Comparison of ENCODE assay signal across 19 cellular contexts in the genomic region with DNA sequence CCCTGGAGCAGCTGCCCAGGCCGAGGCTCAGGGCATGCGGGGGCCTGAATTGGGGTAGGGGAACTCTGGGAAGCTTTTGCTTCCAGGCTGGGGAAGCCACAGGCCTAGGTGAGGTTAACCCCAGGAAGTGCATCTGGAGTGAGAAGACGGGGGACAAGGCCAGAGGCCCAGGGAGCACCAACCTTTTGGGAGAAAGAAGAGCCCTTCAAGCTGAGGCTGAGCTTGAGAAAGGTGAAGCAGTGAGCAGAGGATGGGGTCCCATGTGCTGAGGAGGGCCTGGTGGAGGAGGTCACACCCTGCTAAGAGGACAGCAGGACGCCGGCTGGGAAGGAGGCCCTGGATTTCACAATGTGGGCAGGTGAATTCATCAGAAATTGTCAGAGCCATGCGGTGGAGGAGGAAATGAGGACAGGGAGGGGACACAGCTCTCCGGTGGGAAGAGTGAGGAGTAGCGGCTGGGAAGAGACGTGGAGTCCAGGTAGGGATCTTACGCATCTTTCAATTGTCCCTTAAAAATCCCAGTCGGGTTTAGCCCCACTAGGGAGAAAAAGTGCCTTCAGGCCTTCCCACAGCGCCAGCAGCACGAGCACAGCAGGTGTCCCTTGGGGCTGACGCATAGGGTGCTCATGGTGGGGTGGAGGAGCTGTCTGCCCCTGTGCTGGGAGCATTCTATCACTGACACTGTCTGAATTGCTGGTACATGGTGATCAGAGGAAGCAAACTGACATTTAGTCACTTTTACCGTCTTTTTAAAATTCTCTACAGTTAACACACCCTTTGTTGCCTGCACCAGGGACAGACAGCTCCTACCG. TPM values are rescaled to one million over a fixed set of nuclear protein-coding genes. Genes with fewer than 3 reads are reported as not detected.
DNase-seq lines count a peak whose midpoint lies in the region; ATAC-seq and TF ChIP-seq lines count a peak whose summit lies in the region.
"Had no signal": no experiment of that assay in that cellular context is flagged by ENCODE, and none has a peak within 500 bp of the region (broad histone marks: within the 10 kb centered on the region; RNA-seq: fewer than 3 reads in every experiment).

No MANE protein-coding gene starts in this region.

- H3K9ac ChIP-seq in SK-N-SH = no peak overlapping the region

- H3K9me3 Mint-ChIP-seq in stimulated activated naive B cell treated with anti-CD40 and anti-IgM and Interleukin-4, amounts not matched to agents 10 μg/mL and 1 μg/mL and 100 μg/mL, for 72 hours = no peaks in the 10 kb centered on the region
- H3K9me3 Mint-ChIP-seq: activated CD4-positive, alpha-beta memory T cell treated with anti-CD3 and anti-CD28 coated beads for 36 hours; naive thymus-derived CD4-positive, alpha-beta T cell had no signal

- H3K4me1 ChIP-seq in SK-N-SH (ENCODE audit: control insufficient read depth in 1 of 2, insufficient read depth in 2 of 2, low read depth in 1 of 2, low read length in 1 of 2) (peaks cover 0 to 2% of the 10 kb centered on the region in 2 experiments; a peak in 1 of 4 replicates), Peyer's patch (no peaks in the 10 kb centered on the region)
- H3K4me1 ChIP-seq: ascending aorta, thyroid gland had no signal

- no peak overlapping the region for H3K4me3 ChIP-seq in SK-N-SH (ENCODE audit: low read depth in 2 of 2, low read length in 1 of 2)
- H3K4me3 ChIP-seq in Peyer's patch = no peak overlapping the region
- H3K4me3 ChIP-seq: ascending aorta, hepatocyte, thyroid gland had no signal

- no peaks in the 10 kb centered on the region for H3K79me2 ChIP-seq in SK-N-SH (ENCODE audit: insufficient read depth)
- H3K79me2 ChIP-seq: hepatocyte had no signal

- peak overlapping the region; percentile 59 for H3K27ac Mint-ChIP-seq in stimulated activated naive B cell treated with anti-CD40 and anti-IgM and Interleukin-4, amounts not matched to agents 10 μg/mL and 1 μg/mL and 100 μg/mL, for 72 hours
- H3K27ac Mint-ChIP-seq: activated CD4-positive, alpha-beta memory T cell treated with anti-CD3 and anti-CD28 coated beads for 36 hours; naive thymus-derived CD4-positive, alpha-beta T cell had no signal

- TF ChIP-seq POLR2A in Peyer's patch (IDR thresholded peaks at IDR 0.05) = no peak

- H4K20me1 ChIP-seq in SK-N-SH (ENCODE audit: insufficient read depth) = no peaks in the 10 kb centered on the region

- no peaks in the 10 kb centered on the region for H3K9me3 ChIP-seq in SK-N-SH
- H3K9me3 ChIP-seq in Peyer's patch = no peaks in the 10 kb centered on the region
- H3K9me3 ChIP-seq: ascending aorta, thyroid gland had no signal

- peaks cover 24 to 34% of the 10 kb centered on the region in 2 donors for H3K4me1 Mint-ChIP-seq in stimulated activated naive B cell treated with anti-CD40 and anti-IgM and Interleukin-4, amounts not matched to agents 10 μg/mL and 1 μg/mL and 100 μg/mL, for 72 hours

- no peak for TF ChIP-seq CTCF in SK-N-SH (IDR thresholded peaks at IDR 0.05)
- no peak for TF ChIP-seq CTCF in Peyer's patch (IDR thresholded peaks at IDR 0.05)

- H3K27me3 ChIP-seq in SK-N-SH (ENCODE audit: insufficient read depth) (no peaks in the 10 kb centered on the region), Peyer's patch (no peaks in the 10 kb centered on the region)
- H3K27me3 ChIP-seq: ascending aorta, hepatocyte, thyroid gland had no signal

- H3K27ac ChIP-seq in SK-N-SH (ENCODE audit: low read depth in 2 of 2, low read length in 1 of 2) (no peak overlapping the region), Peyer's patch (no peak overlapping the region)
- H3K27ac ChIP-seq: ascending aorta, hepatocyte, HL-60, thyroid gland had no signal

- peaks cover 5 to 16% of the 10 kb centered on the region in 2 donors for H3K27me3 Mint-ChIP-seq in stimulated activated naive B cell treated with anti-CD40 and anti-IgM and Interleukin-4, amounts not matched to agents 10 μg/mL and 1 μg/mL and 100 μg/mL, for 72 hours

- no peak; the same call in 2 of the 3 replicates for ATAC-seq in SK-N-SH treated with all-trans-retinoic acid at 6 μM for 48 hours
- ATAC-seq in stimulated activated naive B cell treated with anti-CD40 and anti-IgM and Interleukin-4, amounts not matched to agents 10 μg/mL and 1 μg/mL and 100 μg/mL, for 72 hours (replicated peaks) = peak; percentile 36 to 41
- ATAC-seq in HG02885 (IDR thresholded peaks at IDR 0.05; ENCODE audit: poor library complexity, unreplicated experiment) = no peak
- ATAC-seq: naive thymus-derived CD4-positive, alpha-beta T cell had no signal

- no peak for TF ChIP-seq RAD21 in SK-N-SH (IDR thresholded peaks at IDR 0.05; ENCODE audit: low read length)

- H3K4me2 ChIP-seq in SK-N-SH = no peak overlapping the region
- H3K4me2 ChIP-seq: hepatocyte had no signal

- peak; percentile 9 for DNase-seq in SK-N-SH
- peak in 2 of 3 donors; percentile 18 to 26 for DNase-seq in Peyer's patch
- DNase-seq in inferior parietal cortex (ENCODE audit: extremely low spot score) = peak; percentile 15
- DNase-seq in stimulated activated naive B cell treated with anti-CD40 and anti-IgM and Interleukin-4, amounts not matched to agents 10 μg/mL and 1 μg/mL and 100 μg/mL, for 72 hours = no peak
- DNase-seq in hippocampal formation (lab: John Stamatoyannopoulos, UW) = no peak
- DNase-seq in T-helper 2 cell = no peak
- DNase-seq: activated CD4-positive, alpha-beta memory T cell treated with anti-CD3 and anti-CD28 coated beads for 36 hours; Kasumi-1; left cardiac atrium; naive thymus-derived CD4-positive, alpha-beta T cell; SIG-M5; T1000; thyroid gland had no signal

- H3K4me3 Mint-ChIP-seq in stimulated activated naive B cell treated with anti-CD40 and anti-IgM and Interleukin-4, amounts not matched to agents 10 μg/mL and 1 μg/mL and 100 μg/mL, for 72 hours = peak overlapping the region; percentile 55 to 69
- H3K4me3 Mint-ChIP-seq: activated CD4-positive, alpha-beta memory T cell treated with anti-CD3 and anti-CD28 coated beads for 36 hours; naive thymus-derived CD4-positive, alpha-beta T cell had no signal

- H3K36me3 ChIP-seq in SK-N-SH (replicated peaks in 1 of 2; ENCODE audit: control insufficient read depth in 1 of 2, insufficient read depth in 2 of 2, low read length in 1 of 2) (no peaks in the 10 kb centered on the region), Peyer's patch (no peaks in the 10 kb centered on the region)
- H3K36me3 ChIP-seq: ascending aorta, thyroid gland had no signal

- 85% methylated on average over 16 of the region's 16 CpGs for WGBS in SK-N-SH (ENCODE audit: low lambda C conversion rate)

- no peak overlapping the region for H2AFZ ChIP-seq in SK-N-SH (ENCODE audit: low read depth)
- H2AFZ ChIP-seq: hepatocyte had no signal

- no peak for TF ChIP-seq EP300 in SK-N-SH (IDR thresholded peaks at IDR 0.05; ENCODE audit: borderline replicate concordance in 1 of 2, low read depth in 1 of 2, low read length in 1 of 2)

- no peaks in the 10 kb centered on the region for H3F3A ChIP-seq in SK-N-SH (replicated peaks; ENCODE audit: insufficient read depth)

- POLR2A ChIA-PET in SK-N-SH (lab: Yijun Ruan, JAX) = no interaction called here

- CTCF ChIA-PET in SK-N-SH (lab: Yijun Ruan, JAX) = interaction anchor here (0.9 to 2.2 kb wide), 7 partner anchors 17 to 387 kb away, joined by 3 to 8 read pairs (median 4); no protein-coding TSS in a partner anchor

- no peaks in the 10 kb centered on the region for H3K9me2 ChIP-seq in SK-N-SH

- no peaks in the 10 kb centered on the region for H3K36me3 Mint-ChIP-seq in stimulated activated naive B cell treated with anti-CD40 and anti-IgM and Interleukin-4, amounts not matched to agents 10 μg/mL and 1 μg/mL and 100 μg/mL, for 72 hours
- H3K36me3 Mint-ChIP-seq: activated CD4-positive, alpha-beta memory T cell treated with anti-CD3 and anti-CD28 coated beads for 36 hours; naive thymus-derived CD4-positive, alpha-beta T cell had no signal

TF ChIP-seq in SK-N-SH, 30 proteins besides CTCF, POLR2A, EP300 and RAD21:
- TF ChIP-seq FOSL2 (IDR thresholded peaks at IDR 0.05; ENCODE audit: borderline replicate concordance, low read depth) (no peak), TCF12 (IDR thresholded peaks at IDR 0.05) (no peak)
- TF ChIP-seq, protein P1, sequence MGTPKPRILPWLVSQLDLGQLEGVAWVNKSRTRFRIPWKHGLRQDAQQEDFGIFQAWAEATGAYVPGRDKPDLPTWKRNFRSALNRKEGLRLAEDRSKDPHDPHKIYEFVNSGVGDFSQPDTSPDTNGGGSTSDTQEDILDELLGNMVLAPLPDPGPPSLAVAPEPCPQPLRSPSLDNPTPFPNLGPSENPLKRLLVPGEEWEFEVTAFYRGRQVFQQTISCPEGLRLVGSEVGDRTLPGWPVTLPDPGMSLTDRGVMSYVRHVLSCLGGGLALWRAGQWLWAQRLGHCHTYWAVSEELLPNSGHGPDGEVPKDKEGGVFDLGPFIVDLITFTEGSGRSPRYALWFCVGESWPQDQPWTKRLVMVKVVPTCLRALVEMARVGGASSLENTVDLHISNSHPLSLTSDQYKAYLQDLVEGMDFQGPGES (IDR thresholded peaks at IDR 0.05; ENCODE audit: low read depth, low read length) = no peak

TF ChIP-seq in SK-N-SH treated with all-trans-retinoic acid at 6 μM for 48 hours, 23 proteins besides CTCF, POLR2A, EP300 and RAD21 (continues in another document):
- TF ChIP-seq, protein P2, sequence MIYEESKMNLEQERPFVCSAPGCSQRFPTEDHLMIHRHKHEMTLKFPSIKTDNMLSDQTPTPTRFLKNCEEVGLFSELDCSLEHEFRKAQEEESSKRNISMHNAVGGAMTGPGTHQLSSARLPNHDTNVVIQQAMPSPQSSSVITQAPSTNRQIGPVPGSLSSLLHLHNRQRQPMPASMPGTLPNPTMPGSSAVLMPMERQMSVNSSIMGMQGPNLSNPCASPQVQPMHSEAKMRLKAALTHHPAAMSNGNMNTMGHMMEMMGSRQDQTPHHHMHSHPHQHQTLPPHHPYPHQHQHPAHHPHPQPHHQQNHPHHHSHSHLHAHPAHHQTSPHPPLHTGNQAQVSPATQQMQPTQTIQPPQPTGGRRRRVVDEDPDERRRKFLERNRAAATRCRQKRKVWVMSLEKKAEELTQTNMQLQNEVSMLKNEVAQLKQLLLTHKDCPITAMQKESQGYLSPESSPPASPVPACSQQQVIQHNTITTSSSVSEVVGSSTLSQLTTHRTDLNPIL (CRISPR knock-in tag; IDR thresholded peaks at IDR 0.05; ENCODE audit: low read depth) = no peak
- TF ChIP-seq RARB (CRISPR knock-in tag; IDR thresholded peaks at IDR 0.05) (no peak), ZFP30 (CRISPR knock-in tag; IDR thresholded peaks at IDR 0.05) (no peak), ARNTL (CRISPR knock-in tag; IDR thresholded peaks at IDR 0.05; ENCODE audit: borderline replicate concordance, low read depth) (no peak)

RNA-seq across cellular contexts. Expression of a gene that starts 50.9 kb away (rescaled TPM):
- not detected in 2 replicates for polyA plus RNA-seq in SK-N-SH (2012; rRNA removed)
- not detected in 2 replicates for polyA plus RNA-seq in SK-N-SH (2012; cell fraction: cytosol; rRNA removed)
- polyA plus RNA-seq in SK-N-SH (2012; cell fraction: nucleus; rRNA removed) = not detected in 2 replicates
- under 1 TPM in 2 of 4 donors, not detected in 2; 0.18 to 0.85 TPM for total RNA-seq in Peyer's patch
- total RNA-seq: activated CD4-positive, alpha-beta memory T cell treated with anti-CD3 and anti-CD28 coated beads for 36 hours; ascending aorta; fibroblast of lung had no signal
- polyA plus RNA-seq: fibroblast of lung; naive thymus-derived CD4-positive, alpha-beta T cell had no signal

Comparison
In these comparisons a context has a peak if more than half of its experiments do, and no peak if none do; other contexts are left out.
1. DNase-seq: peak in SK-N-SH (single experiment), Peyer's patch (2 of 3) and inferior parietal cortex (single experiment); none in stimulated activated naive B cell treated with anti-CD40 and anti-IgM and Interleukin-4, amounts not matched to agents 10 μg/mL and 1 μg/mL and 100 μg/mL, for 72 hours (single experiment), hippocampal formation (0 of 2) and T-helper 2 cell (0 of 5).
2. ATAC-seq: peak in stimulated activated naive B cell treated with anti-CD40 and anti-IgM and Interleukin-4, amounts not matched to agents 10 μg/mL and 1 μg/mL and 100 μg/mL, for 72 hours (2 of 2); none in SK-N-SH treated with all-trans-retinoic acid at 6 μM for 48 hours (single experiment) and HG02885 (single experiment).